ENCODE assay signal across 8 cellular contexts in genomic region chr15:25438601-25439455, GRCh38. TPM values are rescaled to one million over a fixed set of nuclear protein-coding genes. Genes with fewer than 3 reads are reported as not detected.
DNase-seq lines count a peak whose midpoint lies in the region; ATAC-seq, FAIRE-seq and TF ChIP-seq lines count a peak whose summit lies in the region.

Gene UBE3A, minus strand, starts transcription at chr15:25439024. Its CDS starts 29,917 bp downstream, at chr15:25409107.

- ATAC-seq in stimulated activated naive CD8-positive, alpha-beta T cell treated with anti-CD3 and anti-CD28 coated beads, Interleukin-15, Interleukin-2, amounts not matched to agents 100 U/mL and 50 U/mL, for 24 hours = peak; percentile 94

- H3K9me3 ChIP-seq in ES-I3 (ENCODE audit: control insufficient read depth, insufficient read depth, low read length) = no peaks in the 10 kb centered on the region

- peak within 1 kb of the TSS; percentile 94 to 100 (median 100) for H3K27ac Mint-ChIP-seq in nephron

- peaks cover 11% of the 10 kb centered on the region for H3K36me3 Mint-ChIP-seq in nephron (ENCODE audit: low read depth)

- H3K4me3 ChIP-seq in fibroblast of the aortic adventitia (ENCODE audit: low read depth, low read length) = peak within 1 kb of the TSS; percentile 85

- FAIRE-seq in H54 (lab: Jason Lieb, UNC) = peak; percentile 85

- peaks cover 6% of the 10 kb centered on the region; the same call in 1 of the 2 replicates for H3K4me1 ChIP-seq in ES-I3 (ENCODE audit: insufficient read depth, low read length)

- TF ChIP-seq POLR2A in H54 (IDR thresholded peaks at IDR 0.05; ENCODE audit: low read depth, low read length) (peak; percentile 88), Raji (IDR thresholded peaks at IDR 0.05; ENCODE audit: insufficient read depth, low read depth, low read length) (peak; percentile 82)

- no peaks in the 10 kb centered on the region for H3K27me3 Mint-ChIP-seq in nephron (ENCODE audit: low read depth)

- H3K9me3 Mint-ChIP-seq in nephron = peaks cover 4% of the 10 kb centered on the region

- peaks cover 29% of the 10 kb centered on the region for H3K4me1 Mint-ChIP-seq in nephron

- H3K36me3 ChIP-seq in ES-I3 (ENCODE audit: insufficient read depth, low read length) = no peaks in the 10 kb centered on the region

- peak within 1 kb of the TSS; percentile 78 for H3K9ac ChIP-seq in ES-I3 (ENCODE audit: low read depth, low read length)

- DNase-seq in H54 (ENCODE audit: insufficient read length, low spot score) (peak; percentile 73), LoVo (ENCODE audit: low spot score) (peak; percentile 96), fibroblast of the aortic adventitia (ENCODE audit: low read depth) (peak; percentile 87)
- DNase-seq in activated effector memory CD4-positive, alpha-beta T cell treated with anti-CD3 and anti-CD28 coated beads, Interleukin-2, amount 50 U/mL, for 16 hours = peak; percentile 95
- DNase-seq in stimulated activated naive CD8-positive, alpha-beta T cell treated with anti-CD3 and anti-CD28 coated beads, Interleukin-15, Interleukin-2, amounts not matched to agents 100 U/mL and 50 U/mL, for 24 hours = peak; percentile 93

- TF ChIP-seq CTCF in fibroblast of the aortic adventitia (IDR thresholded peaks at IDR 0.05; ENCODE audit: insufficient read depth, low read length) = peak; percentile 25
- TF ChIP-seq CTCF in nephron (IDR thresholded peaks at IDR 0.05; ENCODE audit: unreplicated experiment in 3 of 3) = peak in 1 of 3 experiments; percentile 16

- peak within 1 kb of the TSS; percentile 97 to 100 (median 99) for H3K4me3 Mint-ChIP-seq in nephron

RNA-seq across cellular contexts. Expression of gene UBE3A, which starts in this region (rescaled TPM):
- total RNA-seq in fibroblast of the aortic adventitia (ENCODE audit: low replicate concordance) = 60.3 and 80.3 TPM in 2 replicates

Comparison
In these comparisons a context has a peak if more than half of its experiments do, and no peak if none do; other contexts are left out.
1. Peak in every context shown above with its lines: DNase-seq, ATAC-seq and H3K4me3 ChIP-seq.